Comparison of ENCODE assay signal across 1 cellular context in the genomic region with DNA sequence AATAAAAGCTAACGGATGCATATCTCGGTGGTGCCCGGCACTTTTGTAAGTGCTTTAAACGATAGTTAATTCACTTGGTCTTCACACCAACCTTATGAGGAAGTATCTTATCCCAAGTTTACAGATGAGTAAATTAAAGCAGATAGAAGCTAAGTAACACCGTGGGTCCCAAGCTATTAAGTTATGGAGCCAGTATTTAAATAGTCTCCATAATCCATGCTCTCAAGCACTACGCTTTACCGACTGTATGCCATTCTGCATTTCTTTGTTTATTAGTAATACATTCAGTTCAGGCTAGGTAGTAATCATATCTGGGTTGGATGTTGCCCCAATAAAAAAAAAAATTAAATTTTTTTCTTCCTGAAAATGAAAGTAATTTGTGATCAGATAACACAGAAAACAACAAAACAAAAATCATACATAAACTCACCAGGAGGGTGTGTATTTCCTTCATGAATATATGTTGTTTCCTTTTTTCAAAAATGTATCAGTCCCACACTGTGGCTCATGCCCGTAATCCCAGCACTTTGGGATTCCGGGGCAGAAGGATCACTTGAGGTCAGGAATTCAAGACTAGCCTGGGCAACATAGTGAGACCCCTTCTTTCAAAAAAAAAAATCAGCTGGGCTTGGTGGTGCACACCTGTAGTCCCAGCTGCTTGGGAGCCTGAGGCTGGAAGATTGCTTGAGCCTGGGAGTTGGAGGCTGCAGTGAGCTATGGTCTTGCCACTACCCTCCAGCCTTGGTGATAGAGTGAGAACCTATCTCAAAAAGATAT.
TF ChIP-seq lines count a peak whose summit lies in the region.

No MANE protein-coding gene starts in this region.

TF ChIP-seq in SK-N-SH treated with all-trans-retinoic acid at 6 μM for 48 hours, 23 proteins besides CTCF, POLR2A, EP300 and RAD21 (continued from another document):
- TF ChIP-seq RARB (CRISPR knock-in tag; IDR thresholded peaks at IDR 0.05) = no peak
- TF ChIP-seq TCF4 (CRISPR knock-in tag; IDR thresholded peaks at IDR 0.05; ENCODE audit: borderline replicate concordance) = no peak
- no peak for TF ChIP-seq ZNF8 (CRISPR knock-in tag; IDR thresholded peaks at IDR 0.05)
- TF ChIP-seq PATZ1 (CRISPR knock-in tag; IDR thresholded peaks at IDR 0.05; ENCODE audit: borderline replicate concordance) = no peak
- no peak for TF ChIP-seq ZFP30 (CRISPR knock-in tag; IDR thresholded peaks at IDR 0.05)
- no peak for TF ChIP-seq CREB5 (CRISPR knock-in tag; IDR thresholded peaks at IDR 0.05; ENCODE audit: low read depth)
